In genomic region chr13:95301947-95302386, GRCh38 we compare ENCODE assay signal across 8 cellular contexts.
DNase-seq lines count a peak whose midpoint lies in the region; ATAC-seq and FAIRE-seq lines count a peak whose summit lies in the region.

No MANE protein-coding gene starts in this region.

- H3K4me3 Mint-ChIP-seq in stimulated activated effector memory CD8-positive, alpha-beta T cell treated with anti-CD3 and anti-CD28 coated beads, Interleukin-12 subunit alpha, Interleukin-12 subunit beta, amount 100 ng/mL, for 72 hours = peak overlapping the region; percentile 75

- FAIRE-seq in RCC 7860 (lab: Jason Lieb, UNC) = no peak

- H3K9me3 ChIP-seq in BLaER1 treated with 17β-estradiol and CSF1 and Interleukin-3, amounts not matched to agents 10 nM and 100 nM (replicated peaks in 1 of 11) = peaks cover 0 to 8% (median 5%) of the 10 kb centered on the region in 11 experiments; a peak in 6 of 22 replicates
- no peaks in the 10 kb centered on the region for H3K9me3 ChIP-seq in iPS DF 6.9 (ENCODE audit: control insufficient read depth, insufficient read depth, low read length)

- H3K27ac ChIP-seq in BLaER1 treated with 17β-estradiol and CSF1 and Interleukin-3, amounts not matched to agents 10 nM and 100 nM = peak overlapping the region in 10 of 11 experiments; percentile 60 to 91 (median 87); a peak in 20 of 22 replicates
- H3K27ac ChIP-seq in iPS DF 6.9 (ENCODE audit: low read length) = no peak overlapping the region

- peaks cover 0 to 36% (median 20%) of the 10 kb centered on the region in 11 experiments; a peak in 12 of 22 replicates for H4K20me1 ChIP-seq in BLaER1 treated with 17β-estradiol and CSF1 and Interleukin-3, amounts not matched to agents 10 nM and 100 nM

- H3K27ac Mint-ChIP-seq in stimulated activated effector memory CD8-positive, alpha-beta T cell treated with anti-CD3 and anti-CD28 coated beads, Interleukin-12 subunit alpha, Interleukin-12 subunit beta, amount 100 ng/mL, for 72 hours = peak overlapping the region; percentile 40

- H3K9me3 Mint-ChIP-seq in stimulated activated effector memory CD8-positive, alpha-beta T cell treated with anti-CD3 and anti-CD28 coated beads, Interleukin-12 subunit alpha, Interleukin-12 subunit beta, amount 100 ng/mL, for 72 hours = no peaks in the 10 kb centered on the region

- no CpG with 5 or more reads among the region's 14 CpGs for whole genome bisulfite sequencing in iPS DF 6.9 (ENCODE audit: insufficient coverage, insufficient read length)

- H3K9ac ChIP-seq in BLaER1 treated with 17β-estradiol and CSF1 and Interleukin-3, amounts not matched to agents 10 nM and 100 nM = peak overlapping the region; percentile 77 to 96 (median 88); a peak in 21 of 22 replicates

- peak overlapping the region; percentile 73 to 95 (median 90) for H3K4me3 ChIP-seq in BLaER1 treated with 17β-estradiol and CSF1 and Interleukin-3, amounts not matched to agents 10 nM and 100 nM
- peak overlapping the region; percentile 90; the same call in 1 of the 2 replicates for H3K4me3 ChIP-seq in iPS DF 6.9 (ENCODE audit: low read length)

- H3K27me3 ChIP-seq in BLaER1 treated with 17β-estradiol and CSF1 and Interleukin-3, amounts not matched to agents 10 nM and 100 nM = no peaks in the 10 kb centered on the region
- H3K27me3 ChIP-seq in iPS DF 6.9 (ENCODE audit: control insufficient read depth, insufficient read depth, low read length) = peaks cover 5% of the 10 kb centered on the region

- peaks cover 30% of the 10 kb centered on the region for H3K4me1 Mint-ChIP-seq in stimulated activated effector memory CD8-positive, alpha-beta T cell treated with anti-CD3 and anti-CD28 coated beads, Interleukin-12 subunit alpha, Interleukin-12 subunit beta, amount 100 ng/mL, for 72 hours

- no peaks in the 10 kb centered on the region for H3K36me3 ChIP-seq in BLaER1 treated with 17β-estradiol and CSF1 and Interleukin-3, amounts not matched to agents 10 nM and 100 nM
- no peaks in the 10 kb centered on the region for H3K36me3 ChIP-seq in iPS DF 6.9 (ENCODE audit: control insufficient read depth, insufficient read depth, low read length)

- H3K4me1 ChIP-seq in BLaER1 treated with 17β-estradiol and CSF1 and Interleukin-3, amounts not matched to agents 10 nM and 100 nM = peaks cover 9 to 40% (median 30%) of the 10 kb centered on the region in 10 experiments; a peak in 19 of 20 replicates
- H3K4me1 ChIP-seq in iPS DF 6.9 (ENCODE audit: control insufficient read depth, insufficient read depth, low read length) = peaks cover 2% of the 10 kb centered on the region; the same call in 1 of the 2 replicates

- peak; percentile 15 to 16 for DNase-seq in activated CD4-positive, alpha-beta T cell treated with anti-CD3 and anti-CD28 coated beads, Interleukin-2, amount 50 U/mL, for 4 hours
- DNase-seq in iPS DF 6.9 (ENCODE audit: low read depth, low spot score) (no peak), hippocampal formation (lab: John Stamatoyannopoulos, UW) (no peak), RCC 7860 (ENCODE audit: low spot score) (no peak)
- peak in 1 of 2 donors; percentile 4 for DNase-seq in stimulated activated effector memory CD8-positive, alpha-beta T cell treated with anti-CD3 and anti-CD28 coated beads, Interleukin-12 subunit alpha, Interleukin-12 subunit beta, amount 100 ng/mL, for 72 hours (ENCODE audit: low spot score in 2 of 2)

- peak overlapping the region; percentile 68 to 96 (median 91) for H3K4me2 ChIP-seq in BLaER1 treated with 17β-estradiol and CSF1 and Interleukin-3, amounts not matched to agents 10 nM and 100 nM

- peaks cover 5% of the 10 kb centered on the region for H3K36me3 Mint-ChIP-seq in stimulated activated effector memory CD8-positive, alpha-beta T cell treated with anti-CD3 and anti-CD28 coated beads, Interleukin-12 subunit alpha, Interleukin-12 subunit beta, amount 100 ng/mL, for 72 hours

- ATAC-seq in HG03354 (IDR thresholded peaks at IDR 0.05; ENCODE audit: poor library complexity, severe bottlenecking, unreplicated experiment) (peak; percentile 8), GM21360 (IDR thresholded peaks at IDR 0.05; ENCODE audit: unreplicated experiment) (no peak)
- ATAC-seq in stimulated activated effector memory CD8-positive, alpha-beta T cell treated with anti-CD3 and anti-CD28 coated beads, Interleukin-12 subunit alpha, Interleukin-12 subunit beta, amount 100 ng/mL, for 72 hours = no peak

Comparison
In these comparisons a context has a peak if more than half of its experiments do, and no peak if none do; other contexts are left out.
1. DNase-seq: peak in activated CD4-positive, alpha-beta T cell treated with anti-CD3 and anti-CD28 coated beads, Interleukin-2, amount 50 U/mL, for 4 hours (2 of 2); none in iPS DF 6.9 (single experiment), hippocampal formation (0 of 2) and RCC 7860 (single experiment).